ENCODE assay signal across 8 cellular contexts in genomic region chr2:157261199-157261782, GRCh38. TPM values are rescaled to one million over a fixed set of nuclear protein-coding genes. Genes with fewer than 3 reads are reported as not detected.
DNase-seq lines count a peak whose midpoint lies in the region; ATAC-seq lines count a peak whose summit lies in the region.

No MANE protein-coding gene starts in this region.

- POLR2A ChIA-PET in activated CD4-positive, alpha-beta memory T cell treated with anti-CD3 and anti-CD28 coated beads for 36 hours (lab: Charles Lee), result interaction anchor here (0.7 to 1.4 kb wide), 3 partner anchors 10 to 143 kb away, joined by 3 to 5 read pairs (median 3); no protein-coding TSS in a partner anchor

- no peaks in the 10 kb centered on the region for H3K36me3 Mint-ChIP-seq in activated CD4-positive, alpha-beta memory T cell treated with anti-CD3 and anti-CD28 coated beads for 36 hours

- H3K9me3 Mint-ChIP-seq in activated CD4-positive, alpha-beta memory T cell treated with anti-CD3 and anti-CD28 coated beads for 36 hours, result no peaks in the 10 kb centered on the region

- no peak overlapping the region for H3K4me3 Mint-ChIP-seq in activated CD4-positive, alpha-beta memory T cell treated with anti-CD3 and anti-CD28 coated beads for 36 hours

- ATAC-seq in Right ventricle myocardium inferior, result peak; percentile 20
- no peak for ATAC-seq in GM18868 (IDR thresholded peaks at IDR 0.05; ENCODE audit: unreplicated experiment)

- CTCF ChIA-PET in activated CD4-positive, alpha-beta memory T cell treated with anti-CD3 and anti-CD28 coated beads for 36 hours (lab: Charles Lee), result interaction anchor here (0.7 to 2.8 kb wide), 4 partner anchors 12 to 231 kb away, joined by 3 to 12 read pairs (median 4); no protein-coding TSS in a partner anchor

- intact Hi-C loops in Right ventricle myocardium inferior (cut with DNase I), result no loop called here
- intact Hi-C loops in cardiac septum (cut with DNase I), result no loop called here
- intact Hi-C loops in activated CD4-positive, alpha-beta memory T cell treated with anti-CD3 and anti-CD28 coated beads for 36 hours (cut with micrococcal nuclease), result loop anchor here (1.0 to 2.0 kb wide), 6 partner anchors 10 to 928 kb away; partner anchors contain the start of gene NR4A2

- H3K27ac Mint-ChIP-seq in activated CD4-positive, alpha-beta memory T cell treated with anti-CD3 and anti-CD28 coated beads for 36 hours, result peak overlapping the region; percentile 18

- peaks cover 19% of the 10 kb centered on the region for H3K4me1 Mint-ChIP-seq in activated CD4-positive, alpha-beta memory T cell treated with anti-CD3 and anti-CD28 coated beads for 36 hours (ENCODE audit: low read depth)

- H3K27me3 Mint-ChIP-seq in activated CD4-positive, alpha-beta memory T cell treated with anti-CD3 and anti-CD28 coated beads for 36 hours, result peaks cover 5% of the 10 kb centered on the region

- no peak for DNase-seq in Right ventricle myocardium inferior (ENCODE audit: missing footprints)
- no peak for DNase-seq in cardiac septum (ENCODE audit: low spot score)
- DNase-seq in activated CD4-positive, alpha-beta memory T cell treated with anti-CD3 and anti-CD28 coated beads for 36 hours, result peak; percentile 81
- peak; percentile 42 for DNase-seq in glomerular visceral epithelial cell (ENCODE audit: extremely low spot score)
- DNase-seq in stimulated activated CD4-positive, alpha-beta T cell treated with anti-CD3 and anti-CD28 coated beads, Interleukin-4, amount 100 ng/mL, for 24 hours, result peak; percentile 74
- no peak for DNase-seq in dermis blood vessel endothelial cell
- DNase-seq in KG1 (lab: John Stamatoyannopoulos, UW), result no peak

RNA-seq across cellular contexts. Expression of gene GALNT5, which starts 3.8 kb away (rescaled TPM):
- 0.30 TPM for total RNA-seq in Right ventricle myocardium inferior
- 0.35 TPM for total RNA-seq in cardiac septum
- not detected for total RNA-seq in activated CD4-positive, alpha-beta memory T cell treated with anti-CD3 and anti-CD28 coated beads for 36 hours
- under 0.01 and 0.09 TPM in 2 replicates for total RNA-seq in dermis blood vessel endothelial cell

Comparison
In these comparisons a context has a peak if more than half of its experiments do, and no peak if none do; other contexts are left out.
1. DNase-seq: peak in activated CD4-positive, alpha-beta memory T cell treated with anti-CD3 and anti-CD28 coated beads for 36 hours (single experiment), glomerular visceral epithelial cell (single experiment) and stimulated activated CD4-positive, alpha-beta T cell treated with anti-CD3 and anti-CD28 coated beads, Interleukin-4, amount 100 ng/mL, for 24 hours (single experiment); none in Right ventricle myocardium inferior (single experiment), cardiac septum (single experiment), dermis blood vessel endothelial cell (single experiment) and KG1 (single experiment).